ENCODE assay signal across 8 cellular contexts in genomic region chr18:10524507-10525425, GRCh38. TPM values are rescaled to one million over a fixed set of nuclear protein-coding genes. Genes with fewer than 3 reads are reported as not detected.
A peak's percentile ranks its signal among the peaks of the same experiment; 100 is the strongest.
DNase-seq lines count a peak whose midpoint lies in the region; ATAC-seq, FAIRE-seq and TF ChIP-seq lines count a peak whose summit lies in the region.

No MANE protein-coding gene starts in this region.

- H3K4me3 ChIP-seq in duodenal mucosa (ENCODE audit: low read depth in 1 of 2, low read length in 2 of 2), result peak overlapping the region; percentile 94 to 98
- H3K4me3 ChIP-seq in osteoblast (ENCODE audit: insufficient read depth, low read length), result peak overlapping the region; percentile 99

- peak overlapping the region in 1 of 2 donors; percentile 76 for H3K9ac ChIP-seq in duodenal mucosa (ENCODE audit: low read depth in 1 of 2, low read length in 2 of 2)

- H3K36me3 ChIP-seq in duodenal mucosa (ENCODE audit: control insufficient read depth in 1 of 2, insufficient read depth in 2 of 2, low read length in 2 of 2) (no peaks in the 10 kb centered on the region), osteoblast (ENCODE audit: insufficient read depth, low read length) (no peaks in the 10 kb centered on the region)

- H3K4me1 ChIP-seq in duodenal mucosa (ENCODE audit: control insufficient read depth in 1 of 2, insufficient read depth in 2 of 2, low read length in 2 of 2) (peaks cover 13 to 14% of the 10 kb centered on the region in 2 donors), osteoblast (ENCODE audit: insufficient read depth, low read length) (peaks cover 21% of the 10 kb centered on the region)

- TF ChIP-seq CTCF in osteoblast (IDR thresholded peaks at IDR 0.05; ENCODE audit: extremely low read depth, low read depth, low read length), result no peak
- TF ChIP-seq CTCF in D721Med (IDR thresholded peaks at IDR 0.05; ENCODE audit: insufficient read depth, missing control alignments), result no peak

- H2AFZ ChIP-seq in osteoblast (ENCODE audit: low read length), result peak overlapping the region; percentile 79

- DNase-seq in GM03348 (ENCODE audit: low spot score) (peak; percentile 36), NOMO-1 treated with dmso at 0.1 percent for 144 hours (lab: John Stamatoyannopoulos, UW; ENCODE audit: unreplicated experiment) (peak; percentile 14), osteoblast (ENCODE audit: insufficient read length, low spot score, missing footprints) (peak; percentile 83), NCI-H128 (lab: John Stamatoyannopoulos, UW; ENCODE audit: unreplicated experiment) (no peak), D721Med (ENCODE audit: insufficient read length, low spot score) (no peak)
- no peak for DNase-seq in NK-92 treated with Interleukin-12 subunit alpha and Interleukin-12 subunit beta, amount 100 ng/mL, for 24 hours (lab: John Stamatoyannopoulos, UW)

- H3K27me3 ChIP-seq in duodenal mucosa (ENCODE audit: control insufficient read depth in 1 of 2, insufficient read depth in 2 of 2, low read length in 2 of 2) (no peaks in the 10 kb centered on the region), osteoblast (ENCODE audit: insufficient read depth, low read length) (no peaks in the 10 kb centered on the region)

- ATAC-seq in GM19467 (IDR thresholded peaks at IDR 0.05; ENCODE audit: unreplicated experiment), result no peak

- H3K27ac ChIP-seq in duodenal mucosa (ENCODE audit: low read depth, low read length), result no peak overlapping the region
- H3K27ac ChIP-seq in osteoblast (ENCODE audit: low read depth, low read length), result peak overlapping the region; percentile 90

- no peak for FAIRE-seq in D721Med (lab: Jason Lieb, UNC)

- peaks cover 25% of the 10 kb centered on the region for H4K20me1 ChIP-seq in osteoblast (ENCODE audit: insufficient read depth, low read length)

- H3K79me2 ChIP-seq in osteoblast (ENCODE audit: insufficient read depth, low read length), result peaks cover 36% of the 10 kb centered on the region

- H3K4me2 ChIP-seq in osteoblast (ENCODE audit: insufficient read depth, low read length), result peak overlapping the region; percentile 95

- no peaks in the 10 kb centered on the region for H3K9me3 ChIP-seq in duodenal mucosa (ENCODE audit: control insufficient read depth in 1 of 2, low read length in 2 of 2)
- no peaks in the 10 kb centered on the region for H3K9me3 ChIP-seq in osteoblast (ENCODE audit: low read depth, low read length)

RNA-seq across cellular contexts. Expression of gene NAPG, which starts 1.1 kb away (rescaled TPM):
- total RNA-seq in osteoblast, result 43.9 and 47.4 TPM in 2 replicates

Comparison
In these comparisons a context has a peak if more than half of its experiments do, and no peak if none do; other contexts are left out.
1. DNase-seq: peak in GM03348 (single experiment), NOMO-1 treated with dmso at 0.1 percent for 144 hours (single experiment) and osteoblast (single experiment); none in NK-92 treated with Interleukin-12 subunit alpha and Interleukin-12 subunit beta, amount 100 ng/mL, for 24 hours (single experiment), NCI-H128 (single experiment) and D721Med (single experiment).